14 cellular contexts compared by ENCODE assay signal in the genomic region with DNA sequence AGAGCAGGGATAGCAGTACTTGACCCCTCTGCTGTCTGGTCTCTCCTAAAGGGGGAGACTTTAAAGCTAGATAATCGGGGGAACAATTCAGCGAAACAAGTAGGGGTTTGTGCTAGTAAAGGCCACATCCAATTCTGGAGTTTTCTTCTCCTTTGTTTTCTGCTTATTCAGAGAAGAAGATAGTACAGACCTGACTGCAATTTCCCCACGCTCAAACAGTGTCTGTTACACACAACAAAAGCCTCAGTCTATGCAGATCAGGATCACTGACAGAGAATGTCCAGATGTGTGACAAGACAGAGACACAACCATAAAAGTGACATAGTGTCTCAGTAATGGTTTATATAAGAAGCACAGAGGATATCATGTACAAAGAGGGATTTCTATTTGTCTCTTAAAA.
DNase-seq lines count a peak whose midpoint lies in the region; ATAC-seq and TF ChIP-seq lines count a peak whose summit lies in the region.
"Had no signal": no experiment of that assay in that cellular context is flagged by ENCODE, and none has a peak within 500 bp of the region (broad histone marks: within the 10 kb centered on the region; RNA-seq: fewer than 3 reads in every experiment).

No MANE protein-coding gene starts in this region.

- no peaks in the 10 kb centered on the region for H3K36me3 Mint-ChIP-seq in activated T-cell treated with anti-CD3 and anti-CD28 coated beads, Interleukin-2, amount 50 U/mL, for 24 hours (ENCODE audit: low read depth)
- no peaks in the 10 kb centered on the region for H3K36me3 Mint-ChIP-seq in chondrocyte (ENCODE audit: low read depth)
- H3K36me3 Mint-ChIP-seq: activated naive CD8-positive, alpha-beta T cell treated with anti-CD3 and anti-CD28 coated beads, Interleukin-2, amount 10 ng/mL, durations not matched to agents 7 days and 5 days had no signal

- H3K36me3 ChIP-seq in iPS-15b (ENCODE audit: control insufficient read depth, insufficient read depth, low read length), result no peaks in the 10 kb centered on the region
- no peaks in the 10 kb centered on the region for H3K36me3 ChIP-seq in mucosa of descending colon (ENCODE audit: low read depth)
- H3K36me3 ChIP-seq: vagina had no signal

- peaks cover 8% of the 10 kb centered on the region for H3K27me3 Mint-ChIP-seq in activated T-cell treated with anti-CD3 and anti-CD28 coated beads, Interleukin-2, amount 50 U/mL, for 24 hours
- H3K27me3 Mint-ChIP-seq in chondrocyte (ENCODE audit: low read depth), result peaks cover 15% of the 10 kb centered on the region
- H3K27me3 Mint-ChIP-seq: activated naive CD8-positive, alpha-beta T cell treated with anti-CD3 and anti-CD28 coated beads, Interleukin-2, amount 10 ng/mL, durations not matched to agents 7 days and 5 days had no signal

- peaks cover 4% of the 10 kb centered on the region for H3K9me3 Mint-ChIP-seq in activated T-cell treated with anti-CD3 and anti-CD28 coated beads, Interleukin-2, amount 50 U/mL, for 24 hours
- peaks cover 4% of the 10 kb centered on the region for H3K9me3 Mint-ChIP-seq in chondrocyte (ENCODE audit: low read depth)
- H3K9me3 Mint-ChIP-seq: activated naive CD8-positive, alpha-beta T cell treated with anti-CD3 and anti-CD28 coated beads, Interleukin-2, amount 10 ng/mL, durations not matched to agents 7 days and 5 days had no signal

- H3K4me1 Mint-ChIP-seq in activated T-cell treated with anti-CD3 and anti-CD28 coated beads, Interleukin-2, amount 50 U/mL, for 24 hours (ENCODE audit: low read depth), result peaks cover 17% of the 10 kb centered on the region
- peaks cover 12% of the 10 kb centered on the region for H3K4me1 Mint-ChIP-seq in chondrocyte (ENCODE audit: low read depth)
- H3K4me1 Mint-ChIP-seq: activated naive CD8-positive, alpha-beta T cell treated with anti-CD3 and anti-CD28 coated beads, Interleukin-2, amount 10 ng/mL, durations not matched to agents 7 days and 5 days had no signal

- ATAC-seq in mucosa of descending colon, result no peak

- no peak for DNase-seq in activated T-cell treated with anti-CD3 and anti-CD28 coated beads, Interleukin-2, amount 50 U/mL, for 24 hours
- DNase-seq in activated T-cell treated with anti-CD3 and anti-CD28 coated beads, Interleukin-2, amount 50 U/mL, for 1 hour, result no peak
- DNase-seq in superior temporal gyrus (ENCODE audit: extremely low spot score) (peak; percentile 58), chondrocyte (ENCODE audit: low spot score) (no peak), mucosa of descending colon (no peak)
- no peak for DNase-seq in activated naive CD4-positive, alpha-beta T cell treated with Interleukin-2 at 50 U/mL for 16 hours
- DNase-seq: activated naive CD8-positive, alpha-beta T cell treated with anti-CD3 and anti-CD28 coated beads, Interleukin-2, amount 10 ng/mL, durations not matched to agents 7 days and 5 days; cerebellar nuclear complex; NCI-H2171; posterior cingulate gyrus had no signal

- peaks cover 2% of the 10 kb centered on the region for H3K27me3 ChIP-seq in iPS-15b (ENCODE audit: control insufficient read depth, insufficient read depth, low read length)
- H3K27me3 ChIP-seq: vagina had no signal

- H3K4me3 Mint-ChIP-seq in activated T-cell treated with anti-CD3 and anti-CD28 coated beads, Interleukin-2, amount 50 U/mL, for 24 hours, result peak overlapping the region; percentile 18
- H3K4me3 Mint-ChIP-seq in chondrocyte (ENCODE audit: unreplicated experiment), result no peak overlapping the region
- H3K4me3 Mint-ChIP-seq: activated naive CD8-positive, alpha-beta T cell treated with anti-CD3 and anti-CD28 coated beads, Interleukin-2, amount 10 ng/mL, durations not matched to agents 7 days and 5 days had no signal

- peak overlapping the region; percentile 71 for H3K27ac Mint-ChIP-seq in activated T-cell treated with anti-CD3 and anti-CD28 coated beads, Interleukin-2, amount 50 U/mL, for 24 hours
- no peak overlapping the region for H3K27ac Mint-ChIP-seq in chondrocyte (ENCODE audit: unreplicated experiment)
- H3K27ac Mint-ChIP-seq: activated naive CD8-positive, alpha-beta T cell treated with anti-CD3 and anti-CD28 coated beads, Interleukin-2, amount 10 ng/mL, durations not matched to agents 7 days and 5 days had no signal

- no peaks in the 10 kb centered on the region for H3K9me3 ChIP-seq in iPS-15b (ENCODE audit: control insufficient read depth, insufficient read depth, low read length)
- H3K9me3 ChIP-seq in mucosa of descending colon, result no peaks in the 10 kb centered on the region
- H3K9me3 ChIP-seq: vagina had no signal

- H3K4me1 ChIP-seq in iPS-15b (ENCODE audit: control insufficient read depth, insufficient read depth, low read length) (peaks cover 9% of the 10 kb centered on the region), mucosa of descending colon (ENCODE audit: low read depth) (no peaks in the 10 kb centered on the region)
- H3K4me1 ChIP-seq: vagina had no signal

- H3K4me3 ChIP-seq in WI38 (ENCODE audit: low read depth, low read length) (peak overlapping the region; percentile 47), iPS-15b (ENCODE audit: low read depth, low read length) (no peak overlapping the region), mucosa of descending colon (no peak overlapping the region)
- H3K4me3 ChIP-seq: lung, vagina had no signal

- no peak for TF ChIP-seq CTCF in WI38 (IDR thresholded peaks at IDR 0.05; ENCODE audit: low read depth, low read length)
- no peak for TF ChIP-seq CTCF in chondrocyte (IDR thresholded peaks at IDR 0.05)
- no peak for TF ChIP-seq CTCF in mucosa of descending colon (IDR thresholded peaks at IDR 0.05)

- H3K9ac ChIP-seq in iPS-15b (ENCODE audit: low read depth, low read length), result peak overlapping the region; percentile 12

- intact Hi-C loops in mucosa of descending colon (cut with DNase I, micrococcal nuclease), result loop anchor here (10.0 kb wide), 2 partner anchors 79 to 369 kb away; a partner anchor contains a TSS
